Comparison of ENCODE assay signal across 8 cellular contexts in genomic region chr11:11620966-11621880, GRCh38. TPM values are rescaled to one million over a fixed set of nuclear protein-coding genes. Genes with fewer than 3 reads are reported as not detected.
DNase-seq lines count a peak whose midpoint lies in the region; ATAC-seq and TF ChIP-seq lines count a peak whose summit lies in the region.

No MANE protein-coding gene starts in this region.

- peaks cover 7% of the 10 kb centered on the region for H3K27me3 ChIP-seq in suprapubic skin

- peaks cover 64% of the 10 kb centered on the region for H3K27me3 Mint-ChIP-seq in activated T-cell treated with anti-CD3 and anti-CD28 coated beads, Interleukin-2, amount 50 U/mL, for 24 hours

- peak overlapping the region; percentile 83 for H3K4me3 Mint-ChIP-seq in activated T-cell treated with anti-CD3 and anti-CD28 coated beads, Interleukin-2, amount 50 U/mL, for 24 hours

- H3K27ac Mint-ChIP-seq in activated T-cell treated with anti-CD3 and anti-CD28 coated beads, Interleukin-2, amount 50 U/mL, for 24 hours, result peak overlapping the region; percentile 70

- H3K36me3 ChIP-seq in suprapubic skin, result no peaks in the 10 kb centered on the region

- H3K36me3 Mint-ChIP-seq in activated T-cell treated with anti-CD3 and anti-CD28 coated beads, Interleukin-2, amount 50 U/mL, for 24 hours (ENCODE audit: low read depth), result no peaks in the 10 kb centered on the region

- no peaks in the 10 kb centered on the region for H3K9me3 ChIP-seq in suprapubic skin

- H3K4me1 ChIP-seq in suprapubic skin, result peaks cover 36% of the 10 kb centered on the region

- DNase-seq in activated T-cell treated with anti-CD3 and anti-CD28 coated beads, Interleukin-2, amount 50 U/mL, for 24 hours, result peak; percentile 41
- DNase-seq in activated T-cell treated with anti-CD3 and anti-CD28 coated beads for 4 hours (no peak), RPMI7951 (ENCODE audit: low read depth) (peak; percentile 40), coronary artery (ENCODE audit: low spot score) (no peak), medulla oblongata (ENCODE audit: extremely low spot score) (peak; percentile 25), suprapubic skin (ENCODE audit: low spot score in 2 of 2) (no peak), GM19240 (ENCODE audit: insufficient read length, low spot score) (no peak)

- peak; percentile 0 for ATAC-seq in HG02763 (IDR thresholded peaks at IDR 0.05; ENCODE audit: unreplicated experiment)

- H3K9me3 Mint-ChIP-seq in activated T-cell treated with anti-CD3 and anti-CD28 coated beads, Interleukin-2, amount 50 U/mL, for 24 hours, result no peaks in the 10 kb centered on the region

- 0% methylated on average over 38 of the region's 73 CpGs for WGBS in suprapubic skin

- H3K4me3 ChIP-seq in coronary artery (peak overlapping the region; percentile 89), suprapubic skin (peak overlapping the region; percentile 74)

- no peak for TF ChIP-seq CTCF in coronary artery (IDR thresholded peaks at IDR 0.05)
- no peak for TF ChIP-seq CTCF in suprapubic skin (IDR thresholded peaks at IDR 0.05)

- no peak for TF ChIP-seq POLR2A in suprapubic skin (IDR thresholded peaks at IDR 0.05)

- peaks cover 14% of the 10 kb centered on the region for H3K4me1 Mint-ChIP-seq in activated T-cell treated with anti-CD3 and anti-CD28 coated beads, Interleukin-2, amount 50 U/mL, for 24 hours (ENCODE audit: low read depth)

- TF ChIP-seq EP300 in suprapubic skin (IDR thresholded peaks at IDR 0.05), result no peak

- H3K27ac ChIP-seq in coronary artery (peak overlapping the region; percentile 79 to 87), suprapubic skin (peak overlapping the region; percentile 68)

RNA-seq across cellular contexts. Expression of gene GALNT18, which starts 0.6 kb away (rescaled TPM):
- total RNA-seq in RPMI7951 (2014; rRNA removed; shearing (Covaris generic)), result 12.3 and 12.6 TPM in 2 replicates
- 10 to 100 TPM; 20.6 to 26.0 (median 23.1) TPM for total RNA-seq in suprapubic skin

Comparison
In these comparisons a context has a peak if more than half of its experiments do, and no peak if none do; other contexts are left out.
1. DNase-seq: peak in activated T-cell treated with anti-CD3 and anti-CD28 coated beads, Interleukin-2, amount 50 U/mL, for 24 hours (single experiment), RPMI7951 (single experiment) and medulla oblongata (single experiment); none in activated T-cell treated with anti-CD3 and anti-CD28 coated beads for 4 hours (single experiment), coronary artery (single experiment), suprapubic skin (0 of 2) and GM19240 (single experiment).